Comparison of ENCODE assay signal across 4 cellular contexts in genomic region chr12:52757449-52758176, GRCh38. TPM values are rescaled to one million over a fixed set of nuclear protein-coding genes. Genes with fewer than 3 reads are reported as not detected.
"Had no signal": no experiment of that assay in that cellular context is flagged by ENCODE, and none has a peak within 500 bp of the region (broad histone marks: within the 10 kb centered on the region; RNA-seq: fewer than 3 reads in every experiment).

No MANE protein-coding gene starts in this region.

- ATAC-seq: GM12878 had no signal

- DNase-seq: GDM1, GF-D8 had no signal

- H3K4me3 ChIP-seq: GM12878 had no signal

RNA-seq across cellular contexts. Expression of gene KRT76, which starts 19.5 kb away (rescaled TPM):
- total RNA-seq: G401, GM12878 had no signal

RNA-seq across cellular contexts. Expression of gene KRT3, which starts 38.3 kb away (rescaled TPM):
- total RNA-seq: G401, GM12878 had no signal

RNA-seq across cellular contexts. Expression of gene KRT77, which starts 54.3 kb away (rescaled TPM):
- total RNA-seq: G401, GM12878 had no signal

RNA-seq across cellular contexts. Expression of gene KRT4, which starts 56.3 kb away (rescaled TPM):
- total RNA-seq: G401, GM12878 had no signal
